Comparison of ENCODE assay signal across 10 cellular contexts in genomic region chr17:50640701-50641338, GRCh38. TPM values are rescaled to one million over a fixed set of nuclear protein-coding genes. Genes with fewer than 3 reads are reported as not detected.
DNase-seq lines count a peak whose midpoint lies in the region; ATAC-seq and TF ChIP-seq lines count a peak whose summit lies in the region.
"Had no signal": no experiment of that assay in that cellular context is flagged by ENCODE, and none has a peak within 500 bp of the region (broad histone marks: within the 10 kb centered on the region; RNA-seq: fewer than 3 reads in every experiment).

No MANE protein-coding gene starts in this region.

- ATAC-seq in HG03139 (IDR thresholded peaks at IDR 0.05; ENCODE audit: unreplicated experiment) = no peak
- ATAC-seq: T-cell had no signal

- H3K27ac ChIP-seq in SJSA1 = peak overlapping the region; percentile 86
- peak overlapping the region; percentile 43 for H3K27ac ChIP-seq in parathyroid adenoma

- H3K9ac ChIP-seq in parathyroid adenoma = no peak overlapping the region

- no peaks in the 10 kb centered on the region for H3K27me3 ChIP-seq in SJSA1 (replicated peaks)
- H3K27me3 ChIP-seq in parathyroid adenoma (ENCODE audit: control insufficient read depth, insufficient read depth, low read length) = no peaks in the 10 kb centered on the region

- no peak overlapping the region for H3K4me3 ChIP-seq in SJSA1
- no peak overlapping the region for H3K4me3 ChIP-seq in fibroblast of villous mesenchyme (ENCODE audit: low read depth, low read length)
- H3K4me3 ChIP-seq in parathyroid adenoma (ENCODE audit: low read depth, low read length) = no peak overlapping the region

- peak overlapping the region; percentile 0 for H2AFZ ChIP-seq in parathyroid adenoma

- TF ChIP-seq CTCF in fibroblast of villous mesenchyme (IDR thresholded peaks at IDR 0.05; ENCODE audit: insufficient read depth, low read depth, low read length) = no peak
- peak; percentile 18 for TF ChIP-seq CTCF in parathyroid adenoma (IDR thresholded peaks at IDR 0.05)

- DNase-seq in GDM1 (lab: John Stamatoyannopoulos, UW) (peak; percentile 51), SJSA1 (ENCODE audit: low read depth in 1 of 2, low spot score in 2 of 2) (peak in 1 of 2 experiments; percentile 35), fibroblast of villous mesenchyme (ENCODE audit: low read depth) (peak; percentile 88), D341Med (ENCODE audit: low spot score) (no peak), GF-D8 (lab: John Stamatoyannopoulos, UW) (no peak)
- no peak for DNase-seq in activated CD4-positive, CD25-positive, alpha-beta regulatory T cell (lab: John Stamatoyannopoulos, UW)
- DNase-seq: activated effector memory CD4-positive, alpha-beta T cell treated with anti-CD3 and anti-CD28 coated beads, Interleukin-2, amount 50 U/mL, for 16 hours; T-cell had no signal

- H3K4me2 ChIP-seq in parathyroid adenoma (ENCODE audit: low read length) = no peak overlapping the region

- H3K9me3 ChIP-seq in SJSA1 (replicated peaks) (no peaks in the 10 kb centered on the region), parathyroid adenoma (ENCODE audit: control insufficient read depth, low read length) (no peaks in the 10 kb centered on the region)

- H3K36me3 ChIP-seq in SJSA1 (no peaks in the 10 kb centered on the region), parathyroid adenoma (ENCODE audit: control insufficient read depth, insufficient read depth, low read length) (no peaks in the 10 kb centered on the region)

- peaks cover 18% of the 10 kb centered on the region for H3K79me2 ChIP-seq in parathyroid adenoma

- H3K4me1 ChIP-seq in SJSA1 (replicated peaks) (peaks cover 61% of the 10 kb centered on the region), parathyroid adenoma (peaks cover 38% of the 10 kb centered on the region)

RNA-seq across cellular contexts. Expression of gene ABCC3, which starts 6.1 kb away (rescaled TPM):
- total RNA-seq in SJSA1 (2014; rRNA removed; shearing (Covaris generic)) = 7.6 and 9.6 TPM in 2 replicates
- total RNA-seq in fibroblast of villous mesenchyme = 14.5 and 39.3 TPM in 2 replicates

Comparison
In these comparisons a context has a peak if more than half of its experiments do, and no peak if none do; other contexts are left out.
1. DNase-seq: peak in GDM1 (single experiment) and fibroblast of villous mesenchyme (single experiment); none in D341Med (single experiment), GF-D8 (single experiment) and activated CD4-positive, CD25-positive, alpha-beta regulatory T cell (0 of 4).